8 cellular contexts compared by ENCODE assay signal in genomic region chr2:64653174-64654062, GRCh38. TPM values are rescaled to one million over a fixed set of nuclear protein-coding genes. Genes with fewer than 3 reads are reported as not detected.
A peak's percentile ranks its signal among the peaks of the same experiment; 100 is the strongest.
DNase-seq lines count a peak whose midpoint lies in the region; ATAC-seq and TF ChIP-seq lines count a peak whose summit lies in the region.

Gene SERTAD2, minus strand, starts transcription at chr2:64653913. Its CDS starts 17,042 bp downstream, at chr2:64636871.

- H3K4me3 ChIP-seq in kidney epithelial cell (ENCODE audit: low read depth, low read length) = peak within 1 kb of the TSS; percentile 93

- H3K27me3 ChIP-seq in kidney epithelial cell (ENCODE audit: control insufficient read depth, insufficient read depth, low read length) = no peaks in the 10 kb centered on the region

- DNase-seq in ACHN (peak; percentile 84), NCI-H226 (peak; percentile 82), kidney epithelial cell (ENCODE audit: low read depth) (no peak)
- DNase-seq in activated CD4-positive, CD25-positive, alpha-beta regulatory T cell (lab: John Stamatoyannopoulos, UW) = peak; percentile 43 to 82 (median 64)
- DNase-seq in central memory CD4-positive, alpha-beta T cell = peak; percentile 88
- DNase-seq in stimulated activated CD4-positive, alpha-beta T cell treated with anti-CD3 and anti-CD28 coated beads, Interleukin-15, amount 100 ng/mL, for 24 hours = peak; percentile 85

- in situ Hi-C loops in ACHN (cut with HindIII; ENCODE audit: low pct_ligation_motif_present, low pct_unique_long_range_greater_than_20kb, low sequenced_read_pairs) = no loop called here

- no peak for TF ChIP-seq CTCF in kidney epithelial cell (IDR thresholded peaks at IDR 0.05; ENCODE audit: insufficient read depth, low read length, poor library complexity, severe bottlenecking)

- no peaks in the 10 kb centered on the region for H3K36me3 ChIP-seq in kidney epithelial cell (ENCODE audit: control insufficient read depth, insufficient read depth, low read length)

- ATAC-seq in GM18907 (IDR thresholded peaks at IDR 0.05; ENCODE audit: unreplicated experiment) (peak; percentile 71), HG03139 (IDR thresholded peaks at IDR 0.05; ENCODE audit: unreplicated experiment) (peak; percentile 67)

RNA-seq across cellular contexts. Expression of gene SERTAD2, which starts in this region (rescaled TPM):
- 11.8 and 13.2 TPM in 2 replicates for total RNA-seq in kidney epithelial cell
